10 cellular contexts compared by ENCODE assay signal in the genomic region with DNA sequence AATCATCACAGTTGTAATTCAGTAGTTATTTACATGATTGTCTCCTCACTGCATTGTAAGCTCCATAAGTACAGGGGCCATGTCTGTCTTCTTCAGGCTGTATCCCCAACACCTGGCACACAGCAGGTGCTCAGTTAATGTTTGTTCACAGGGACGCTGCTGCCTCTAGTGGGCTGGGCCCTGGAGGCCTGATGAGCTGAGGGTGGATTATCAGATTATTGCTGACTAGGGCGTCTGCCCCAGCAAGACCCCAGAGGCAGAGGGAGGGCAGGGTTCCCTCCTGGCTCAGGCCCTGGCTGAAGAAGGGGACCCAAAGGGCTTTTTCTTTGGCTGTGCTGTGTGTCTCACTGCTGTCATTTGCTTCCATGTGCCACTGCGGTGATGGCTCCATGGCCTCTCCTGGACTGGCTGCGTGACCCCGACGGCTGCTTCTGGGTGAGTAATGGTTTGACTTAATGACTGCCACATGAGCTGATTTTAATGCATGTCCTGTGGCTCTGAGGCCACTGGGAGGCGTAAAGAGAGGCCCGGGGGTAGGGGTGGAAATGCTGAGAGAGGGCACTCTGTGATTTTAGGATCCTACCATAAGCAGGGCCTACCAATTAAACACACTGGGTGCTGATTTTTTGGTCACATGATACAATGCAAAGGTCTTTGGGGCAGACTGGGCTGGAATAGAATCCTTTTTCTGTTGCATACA. TPM values are rescaled to one million over a fixed set of nuclear protein-coding genes. Genes with fewer than 3 reads are reported as not detected.
DNase-seq lines count a peak whose midpoint lies in the region; ATAC-seq, FAIRE-seq and TF ChIP-seq lines count a peak whose summit lies in the region.
"Had no signal": no experiment of that assay in that cellular context is flagged by ENCODE, and none has a peak within 500 bp of the region (broad histone marks: within the 10 kb centered on the region; RNA-seq: fewer than 3 reads in every experiment).

No MANE protein-coding gene starts in this region.

- H3K4me3 ChIP-seq in bronchial epithelial cell (ENCODE audit: low read depth, low read length) = no peak overlapping the region
- H3K4me3 ChIP-seq in retinal pigment epithelial cell (ENCODE audit: low read length) = no peak overlapping the region

- ATAC-seq in GM19023 (IDR thresholded peaks at IDR 0.05; ENCODE audit: unreplicated experiment) (no peak), HG02885 (IDR thresholded peaks at IDR 0.05; ENCODE audit: poor library complexity, unreplicated experiment) (no peak), HG02981 (IDR thresholded peaks at IDR 0.05; ENCODE audit: unreplicated experiment) (no peak)

- FAIRE-seq in bronchial epithelial cell (lab: Jason Lieb, UNC) = no peak

- TF ChIP-seq CTCF in bronchial epithelial cell (IDR thresholded peaks at IDR 0.05; ENCODE audit: insufficient read depth, low read length, severe bottlenecking) = peak; percentile 29
- peak; percentile 47 for TF ChIP-seq CTCF in retinal pigment epithelial cell (conservative IDR thresholded peaks at IDR 0.05; ENCODE audit: low read depth, low read length)

- DNase-seq in NCI-H748 (lab: John Stamatoyannopoulos, UW; ENCODE audit: unreplicated experiment) = peak; percentile 24
- no peak for DNase-seq in NCI-H748 treated with DMSO at 0.1 percent for 48 hours (lab: John Stamatoyannopoulos, UW)
- peak; percentile 13 for DNase-seq in NCI-H146 treated with DMSO at 0.1 percent for 48 hours (lab: John Stamatoyannopoulos, UW; ENCODE audit: unreplicated experiment)
- DNase-seq in bronchial epithelial cell (ENCODE audit: low read depth) = no peak
- no peak for DNase-seq in retinal pigment epithelial cell (ENCODE audit: low read depth)
- DNase-seq: anterior cingulate cortex, C1 segment of cervical spinal cord had no signal

- H3K27me3 ChIP-seq in bronchial epithelial cell (ENCODE audit: control insufficient read depth, insufficient read depth, low read length) = no peaks in the 10 kb centered on the region

- peaks cover 4% of the 10 kb centered on the region for H3K36me3 ChIP-seq in bronchial epithelial cell (ENCODE audit: control insufficient read depth, insufficient read depth, low read length)

RNA-seq across cellular contexts. Expression of gene EPB41, which starts 20.8 kb away (rescaled TPM):
- 21.6 and 28.9 TPM in 2 replicates for total RNA-seq in bronchial epithelial cell

Comparison
In these comparisons a context has a peak if more than half of its experiments do, and no peak if none do; other contexts are left out.
1. DNase-seq: peak in NCI-H748 (single experiment) and NCI-H146 treated with DMSO at 0.1 percent for 48 hours (single experiment); none in NCI-H748 treated with DMSO at 0.1 percent for 48 hours (single experiment), bronchial epithelial cell (single experiment) and retinal pigment epithelial cell (single experiment).